ENCODE assay signal across 1 cellular context in genomic region chr19:3669134-3669436, GRCh38.
TF ChIP-seq lines count a peak whose summit lies in the region.

No MANE protein-coding gene starts in this region.

TF ChIP-seq in IMR-90, 13 proteins besides CTCF, POLR2A, EP300 and RAD21 (continued from another document):
- TF ChIP-seq MXI1 (IDR thresholded peaks at IDR 0.05; ENCODE audit: borderline replicate concordance, low read depth, low read length) (no peak), NFE2L2 (IDR thresholded peaks at IDR 0.05; ENCODE audit: low read depth, low read length) (no peak)
